Comparison of ENCODE assay signal across 15 cellular contexts in genomic region chr9:104633976-104634520, GRCh38. TPM values are rescaled to one million over a fixed set of nuclear protein-coding genes. Genes with fewer than 3 reads are reported as not detected.
DNase-seq lines count a peak whose midpoint lies in the region; ATAC-seq and TF ChIP-seq lines count a peak whose summit lies in the region.
"Had no signal": no experiment of that assay in that cellular context is flagged by ENCODE, and none has a peak within 500 bp of the region (broad histone marks: within the 10 kb centered on the region; RNA-seq: fewer than 3 reads in every experiment).

No MANE protein-coding gene starts in this region.

- H3K4me1 ChIP-seq in breast epithelium = no peaks in the 10 kb centered on the region
- H3K4me1 ChIP-seq in osteoblast (ENCODE audit: insufficient read depth, low read length) = no peaks in the 10 kb centered on the region
- H3K4me1 ChIP-seq in esophagus squamous epithelium = no peaks in the 10 kb centered on the region
- H3K4me1 ChIP-seq: Caco-2 had no signal

- in situ Hi-C loops in T47D (cut with HindIII; ENCODE audit: low pct_unique_long_range_greater_than_20kb, low sequenced_read_pairs) = no loop called here

- no peak for ATAC-seq in activated CD8-positive, alpha-beta memory T cell treated with anti-CD3 and anti-CD28 coated beads, Interleukin-2, amount 10 ng/mL, durations not matched to agents 7 days and 5 days
- ATAC-seq: HCT116 had no signal

- H3K36me3 ChIP-seq in breast epithelium = no peaks in the 10 kb centered on the region
- no peaks in the 10 kb centered on the region for H3K36me3 ChIP-seq in osteoblast (ENCODE audit: insufficient read depth, low read length)
- H3K36me3 ChIP-seq in esophagus squamous epithelium = no peaks in the 10 kb centered on the region
- H3K36me3 ChIP-seq: BLaER1 had no signal

- H3K4me2 ChIP-seq in osteoblast (ENCODE audit: insufficient read depth, low read length) = no peak overlapping the region
- H3K4me2 ChIP-seq: BLaER1 had no signal

- peaks cover 2% of the 10 kb centered on the region for H3K9me3 Mint-ChIP-seq in chondrocyte (ENCODE audit: low read depth)
- H3K9me3 Mint-ChIP-seq in activated CD8-positive, alpha-beta memory T cell treated with anti-CD3 and anti-CD28 coated beads, Interleukin-2, amount 10 ng/mL, durations not matched to agents 7 days and 5 days (ENCODE audit: low read depth) = no peaks in the 10 kb centered on the region

- CTCF ChIA-PET in activated CD8-positive, alpha-beta memory T cell treated with anti-CD3 and anti-CD28 coated beads, Interleukin-2, amount 10 ng/mL, durations not matched to agents 7 days and 5 days (lab: Charles Lee) = no interaction called here

- no peaks in the 10 kb centered on the region for H3K36me3 Mint-ChIP-seq in chondrocyte (ENCODE audit: low read depth)
- H3K36me3 Mint-ChIP-seq in activated CD8-positive, alpha-beta memory T cell treated with anti-CD3 and anti-CD28 coated beads, Interleukin-2, amount 10 ng/mL, durations not matched to agents 7 days and 5 days = no peaks in the 10 kb centered on the region

- H3K27ac Mint-ChIP-seq in chondrocyte (ENCODE audit: unreplicated experiment) = no peak overlapping the region
- no peak overlapping the region for H3K27ac Mint-ChIP-seq in activated CD8-positive, alpha-beta memory T cell treated with anti-CD3 and anti-CD28 coated beads, Interleukin-2, amount 10 ng/mL, durations not matched to agents 7 days and 5 days
- H3K27ac Mint-ChIP-seq: CD8-positive, alpha-beta memory T cell had no signal

- no peak for TF ChIP-seq POLR2A in breast epithelium (IDR thresholded peaks at IDR 0.05)
- no peak for TF ChIP-seq POLR2A in esophagus squamous epithelium (IDR thresholded peaks at IDR 0.05)

- DNase-seq in T47D (ENCODE audit: low read depth in 1 of 2, low spot score in 1 of 2) (peak; percentile 13 to 59), breast epithelium (ENCODE audit: low spot score in 2 of 2) (no peak), chondrocyte (ENCODE audit: low spot score) (peak; percentile 82), osteoblast (ENCODE audit: insufficient read length, low spot score, missing footprints) (peak; percentile 13), esophagus squamous epithelium (lab: John Stamatoyannopoulos, UW) (no peak)
- DNase-seq in stimulated activated CD8-positive, alpha-beta memory T cell treated with anti-CD3 and anti-CD28 coated beads, Interleukin-4, amount 100 ng/mL, for 48 hours = no peak
- DNase-seq in activated CD8-positive, alpha-beta memory T cell treated with anti-CD3 and anti-CD28 coated beads, Interleukin-2, amount 10 ng/mL, durations not matched to agents 7 days and 5 days = no peak
- DNase-seq: 8988T; AML-193; Caco-2; CD8-positive, alpha-beta memory T cell; DMS53 had no signal

- H3K4me3 Mint-ChIP-seq in chondrocyte (ENCODE audit: unreplicated experiment) = no peak overlapping the region
- no peak overlapping the region for H3K4me3 Mint-ChIP-seq in activated CD8-positive, alpha-beta memory T cell treated with anti-CD3 and anti-CD28 coated beads, Interleukin-2, amount 10 ng/mL, durations not matched to agents 7 days and 5 days
- H3K4me3 Mint-ChIP-seq: CD8-positive, alpha-beta memory T cell had no signal

- peaks cover 11% of the 10 kb centered on the region for H3K27me3 Mint-ChIP-seq in chondrocyte (ENCODE audit: low read depth)
- H3K27me3 Mint-ChIP-seq in activated CD8-positive, alpha-beta memory T cell treated with anti-CD3 and anti-CD28 coated beads, Interleukin-2, amount 10 ng/mL, durations not matched to agents 7 days and 5 days = no peaks in the 10 kb centered on the region

- no peak overlapping the region for H2AFZ ChIP-seq in osteoblast (ENCODE audit: low read length)

- H3K9me3 ChIP-seq in breast epithelium (peaks cover 9 to 17% of the 10 kb centered on the region in 2 donors), osteoblast (ENCODE audit: low read depth, low read length) (peaks cover 3% of the 10 kb centered on the region), esophagus squamous epithelium (peaks cover 0 to 11% (median 0%) of the 10 kb centered on the region in 3 donors)
- H3K9me3 ChIP-seq: Caco-2 had no signal

- intact Hi-C loops in breast epithelium (cut with DNase I; ENCODE audit: low total_unique reads) = no loop called here
- intact Hi-C loops in esophagus squamous epithelium (cut with DNase I) = no loop called here

- 86 to 98% methylated on average over 7 to 14 of the region's 30 CpGs for WGBS in esophagus squamous epithelium, 2 donors

- no peaks in the 10 kb centered on the region for H3K4me1 Mint-ChIP-seq in chondrocyte (ENCODE audit: low read depth)
- no peaks in the 10 kb centered on the region for H3K4me1 Mint-ChIP-seq in activated CD8-positive, alpha-beta memory T cell treated with anti-CD3 and anti-CD28 coated beads, Interleukin-2, amount 10 ng/mL, durations not matched to agents 7 days and 5 days
- H3K4me1 Mint-ChIP-seq: CD8-positive, alpha-beta memory T cell had no signal

- H3K79me2 ChIP-seq in osteoblast (ENCODE audit: insufficient read depth, low read length) = no peaks in the 10 kb centered on the region

- no peaks in the 10 kb centered on the region for H4K20me1 ChIP-seq in osteoblast (ENCODE audit: insufficient read depth, low read length)
- H4K20me1 ChIP-seq: BLaER1 had no signal

- H3K4me3 ChIP-seq in breast epithelium = no peak overlapping the region
- H3K4me3 ChIP-seq in osteoblast (ENCODE audit: insufficient read depth, low read length) = no peak overlapping the region
- no peak overlapping the region for H3K4me3 ChIP-seq in esophagus squamous epithelium
- H3K4me3 ChIP-seq: BLaER1 had no signal

- H3K27ac ChIP-seq in breast epithelium = no peak overlapping the region
- H3K27ac ChIP-seq in osteoblast (ENCODE audit: low read depth, low read length) = no peak overlapping the region
- H3K27ac ChIP-seq in esophagus squamous epithelium = no peak overlapping the region
- H3K27ac ChIP-seq: BLaER1, HL-60 had no signal

- TF ChIP-seq CTCF in breast epithelium (IDR thresholded peaks at IDR 0.05) (no peak), chondrocyte (IDR thresholded peaks at IDR 0.05) (no peak), osteoblast (IDR thresholded peaks at IDR 0.05; ENCODE audit: extremely low read depth, low read depth, low read length) (no peak), esophagus squamous epithelium (IDR thresholded peaks at IDR 0.05) (no peak)

- H3K27me3 ChIP-seq in breast epithelium (no peaks in the 10 kb centered on the region), osteoblast (ENCODE audit: insufficient read depth, low read length) (no peaks in the 10 kb centered on the region), esophagus squamous epithelium (no peaks in the 10 kb centered on the region)
- H3K27me3 ChIP-seq: BLaER1 had no signal

RNA-seq across cellular contexts. Expression of gene OR13C9, which starts 16.0 kb away (rescaled TPM):
- total RNA-seq in breast epithelium (not detected), chondrocyte (not detected in 3 replicates), osteoblast (not detected in 2 replicates), esophagus squamous epithelium (not detected)
- total RNA-seq in activated CD8-positive, alpha-beta memory T cell treated with anti-CD3 and anti-CD28 coated beads, Interleukin-2, amount 10 ng/mL, durations not matched to agents 7 days and 5 days = not detected
- total RNA-seq: Caco-2; CD8-positive, alpha-beta memory T cell had no signal

RNA-seq across cellular contexts. Expression of gene OR13C2, which starts 28.6 kb away (rescaled TPM):
- total RNA-seq in breast epithelium (not detected), chondrocyte (not detected in 3 replicates), osteoblast (not detected in 2 replicates), esophagus squamous epithelium (not detected)
- not detected for total RNA-seq in activated CD8-positive, alpha-beta memory T cell treated with anti-CD3 and anti-CD28 coated beads, Interleukin-2, amount 10 ng/mL, durations not matched to agents 7 days and 5 days
- total RNA-seq: Caco-2; CD8-positive, alpha-beta memory T cell had no signal

RNA-seq across cellular contexts. Expression of gene OR13C5, which starts 34.8 kb away (rescaled TPM):
- total RNA-seq in breast epithelium (not detected), chondrocyte (not detected in 3 replicates), osteoblast (not detected in 2 replicates), esophagus squamous epithelium (not detected)
- not detected for total RNA-seq in activated CD8-positive, alpha-beta memory T cell treated with anti-CD3 and anti-CD28 coated beads, Interleukin-2, amount 10 ng/mL, durations not matched to agents 7 days and 5 days
- total RNA-seq: Caco-2; CD8-positive, alpha-beta memory T cell had no signal

Comparison
In these comparisons a context has a peak if more than half of its experiments do, and no peak if none do; other contexts are left out.
1. DNase-seq: peak in T47D (2 of 2), chondrocyte (single experiment) and osteoblast (single experiment); none in breast epithelium (0 of 2), stimulated activated CD8-positive, alpha-beta memory T cell treated with anti-CD3 and anti-CD28 coated beads, Interleukin-4, amount 100 ng/mL, for 48 hours (single experiment), activated CD8-positive, alpha-beta memory T cell treated with anti-CD3 and anti-CD28 coated beads, Interleukin-2, amount 10 ng/mL, durations not matched to agents 7 days and 5 days (single experiment) and esophagus squamous epithelium (single experiment).